In the genomic region with DNA sequence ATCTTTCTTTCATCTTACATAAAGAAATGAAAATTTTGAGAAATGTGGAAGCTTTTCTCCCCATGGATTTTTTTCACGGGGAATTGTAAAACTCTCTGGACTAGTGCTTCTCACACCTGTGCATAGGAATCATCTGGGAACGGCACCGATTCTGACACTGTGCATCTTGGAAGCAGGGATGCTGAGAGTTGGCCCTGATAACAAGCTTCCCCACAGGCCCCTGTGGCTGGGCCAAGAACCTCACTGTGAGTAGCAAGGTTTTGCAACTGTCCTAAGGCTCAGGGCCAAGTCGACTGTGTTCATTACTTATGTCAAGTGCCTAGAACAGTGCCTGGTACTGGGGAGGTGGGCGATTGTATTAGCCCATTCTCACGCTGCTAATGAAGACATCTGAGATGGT, we compare ENCODE assay signal across 20 cellular contexts.
"Had no signal": no experiment of that assay in that cellular context is flagged by ENCODE, and none has a peak within 500 bp of the region (broad histone marks: within the 10 kb centered on the region; RNA-seq: fewer than 3 reads in every experiment).

No MANE protein-coding gene starts in this region.

- H3K9me3 ChIP-seq: mucosa of descending colon, thoracic aorta, tibial nerve, upper lobe of right lung, uterus had no signal

- H3K27ac ChIP-seq: thoracic aorta, tibial nerve, upper lobe of right lung, uterus had no signal

- H3K27ac Mint-ChIP-seq: effector memory CD8-positive, alpha-beta T cell; memory B cell; naive B cell; natural killer cell treated with Interleukin-12 subunit alpha and Interleukin-12 subunit beta and Interleukin-15 and Interleukin-18, amount 100 ng/mL, for 72 hours; stimulated activated naive B cell treated with anti-CD40 and anti-IgM and Interleukin-4, amounts not matched to agents 10 μg/mL and 1 μg/mL and 100 μg/mL, for 72 hours; stimulated activated naive CD8-positive, alpha-beta T cell treated with anti-CD3 and anti-CD28 coated beads, Interleukin-15, Interleukin-2, amounts not matched to agents 100 ng/mL and 50 ng/mL, for 24 hours had no signal

- H3K9me3 Mint-ChIP-seq: neural crest cell had no signal

- H3K36me3 Mint-ChIP-seq: natural killer cell treated with Interleukin-12 subunit alpha and Interleukin-12 subunit beta and Interleukin-15 and Interleukin-18, amount 100 ng/mL, for 72 hours; stimulated activated naive B cell treated with anti-CD40 and anti-IgM and Interleukin-4, amounts not matched to agents 10 μg/mL and 1 μg/mL and 100 μg/mL, for 72 hours had no signal

- H3K4me1 ChIP-seq: tibial nerve, upper lobe of right lung, uterus had no signal

- H3K4me3 Mint-ChIP-seq: effector memory CD8-positive, alpha-beta T cell; memory B cell; naive B cell; natural killer cell treated with Interleukin-12 subunit alpha and Interleukin-12 subunit beta and Interleukin-15 and Interleukin-18, amount 100 ng/mL, for 72 hours; neural crest cell; stimulated activated naive B cell treated with anti-CD40 and anti-IgM and Interleukin-4, amounts not matched to agents 10 μg/mL and 1 μg/mL and 100 μg/mL, for 72 hours; stimulated activated naive CD8-positive, alpha-beta T cell treated with anti-CD3 and anti-CD28 coated beads, Interleukin-15, Interleukin-2, amounts not matched to agents 100 ng/mL and 50 ng/mL, for 24 hours had no signal

- H3K27me3 Mint-ChIP-seq: memory B cell; naive B cell; natural killer cell treated with Interleukin-12 subunit alpha and Interleukin-12 subunit beta and Interleukin-15 and Interleukin-18, amount 100 ng/mL, for 72 hours; stimulated activated naive B cell treated with anti-CD40 and anti-IgM and Interleukin-4, amounts not matched to agents 10 μg/mL and 1 μg/mL and 100 μg/mL, for 72 hours; stimulated activated naive CD8-positive, alpha-beta T cell treated with anti-CD3 and anti-CD28 coated beads, Interleukin-15, Interleukin-2, amounts not matched to agents 100 ng/mL and 50 ng/mL, for 24 hours had no signal

- H3K4me3 ChIP-seq: lung, mucosa of descending colon, thoracic aorta, tibial nerve, upper lobe of right lung, uterus had no signal

- H3K4me1 Mint-ChIP-seq: memory B cell; naive B cell; stimulated activated naive B cell treated with anti-CD40 and anti-IgM and Interleukin-4, amounts not matched to agents 10 μg/mL and 1 μg/mL and 100 μg/mL, for 72 hours had no signal

- DNase-seq: central memory CD4-positive, alpha-beta T cell; cortex of kidney; effector memory CD8-positive, alpha-beta T cell; hypothalamus; mucosa of descending colon; naive B cell; nucleus accumbens; posterior cingulate gyrus; stimulated activated CD4-positive, alpha-beta T cell treated with anti-CD3 and anti-CD28 coated beads, Interleukin-15, amount 100 ng/mL, for 24 hours; stimulated activated CD4-positive, alpha-beta T cell treated with anti-CD3 and anti-CD28 coated beads, Interleukin-2, amount 100 ng/mL, for 48 hours; stimulated activated naive B cell treated with anti-CD40 and anti-IgM and Interleukin-4, amounts not matched to agents 10 μg/mL and 1 μg/mL and 100 μg/mL, for 72 hours; upper lobe of right lung; uterus had no signal

- H3K36me3 ChIP-seq: thoracic aorta, tibial nerve, upper lobe of right lung, uterus had no signal

- H3K27me3 ChIP-seq: tibial nerve, upper lobe of right lung, uterus had no signal
